8 cellular contexts compared by ENCODE assay signal in the genomic region with DNA sequence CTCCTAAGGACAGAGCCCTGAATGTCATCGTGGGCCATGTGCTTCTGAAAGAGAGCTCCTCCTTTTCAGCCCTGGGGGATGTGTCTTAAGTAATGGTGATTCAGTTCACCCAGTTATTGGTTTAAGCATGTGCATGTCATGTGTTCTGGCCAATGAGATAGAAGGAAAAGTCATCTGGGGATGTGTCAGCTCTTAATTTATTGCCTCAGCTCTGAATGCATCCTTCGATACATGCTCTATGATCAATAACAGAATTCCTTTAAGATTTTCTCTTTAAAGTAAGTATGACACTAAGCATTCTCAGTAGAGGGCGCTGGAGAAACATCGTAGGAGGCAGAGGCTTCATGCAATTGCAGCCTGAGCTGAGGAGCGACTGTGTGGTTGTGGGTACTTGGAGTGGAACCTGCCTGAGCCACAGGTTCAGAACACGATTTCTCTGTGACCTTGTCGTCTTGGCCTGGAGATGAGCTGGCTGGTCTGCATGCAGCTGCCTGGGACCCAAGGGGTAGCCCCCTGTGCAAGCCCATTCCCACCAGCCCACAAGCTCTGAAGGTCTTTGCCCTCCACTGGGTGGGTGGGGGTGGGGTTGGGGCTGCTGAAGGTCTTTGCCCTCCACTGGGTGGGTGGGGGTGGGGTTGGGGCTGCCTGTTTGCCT.
DNase-seq lines count a peak whose midpoint lies in the region; ATAC-seq, FAIRE-seq and TF ChIP-seq lines count a peak whose summit lies in the region.

No MANE protein-coding gene starts in this region.

- peak; percentile 66 for DNase-seq in AG20443 (ENCODE audit: low spot score)
- peak; percentile 32 for DNase-seq in GM18507 (ENCODE audit: extremely low spot score, insufficient read length, low read depth)
- peak; percentile 14 for DNase-seq in NCI-H1694 treated with DMSO at 0.1 percent for 48 hours (lab: John Stamatoyannopoulos, UW)
- peak; percentile 33 for DNase-seq in activated CD8-positive, alpha-beta T cell treated with anti-CD3 and anti-CD28 coated beads for 36 hours
- DNase-seq in hippocampal formation (lab: John Stamatoyannopoulos, UW) = peak; percentile 27 to 40
- DNase-seq in stromal cell of bone marrow (ENCODE audit: low read depth) = peak; percentile 52
- DNase-seq in activated CD8-positive, alpha-beta memory T cell treated with anti-CD3 and anti-CD28 coated beads, Interleukin-2, amount 10 ng/mL, durations not matched to agents 7 days and 5 days = no peak

- H3K27ac Mint-ChIP-seq in activated CD8-positive, alpha-beta T cell treated with anti-CD3 and anti-CD28 coated beads for 36 hours = no peak overlapping the region
- no peak overlapping the region for H3K27ac Mint-ChIP-seq in activated CD8-positive, alpha-beta memory T cell treated with anti-CD3 and anti-CD28 coated beads, Interleukin-2, amount 10 ng/mL, durations not matched to agents 7 days and 5 days

- CTCF ChIA-PET in activated CD8-positive, alpha-beta T cell treated with anti-CD3 and anti-CD28 coated beads for 36 hours (lab: Charles Lee) = interaction anchor here (0.9 to 1.3 kb wide), 5 partner anchors 11 to 473 kb away, joined by 3 to 4 read pairs (median 3); no protein-coding TSS in a partner anchor
- CTCF ChIA-PET in activated CD8-positive, alpha-beta memory T cell treated with anti-CD3 and anti-CD28 coated beads, Interleukin-2, amount 10 ng/mL, durations not matched to agents 7 days and 5 days (lab: Charles Lee) = interaction anchor here (1.0 kb wide), 1 partner anchor 876 kb away, joined by 3 read pairs; no protein-coding TSS in a partner anchor

- POLR2A ChIA-PET in activated CD8-positive, alpha-beta T cell treated with anti-CD3 and anti-CD28 coated beads for 36 hours (lab: Charles Lee) = no interaction called here

- peak; percentile 87 for ATAC-seq in HG02885 (IDR thresholded peaks at IDR 0.05; ENCODE audit: poor library complexity, unreplicated experiment)
- peak; percentile 37 for ATAC-seq in activated CD8-positive, alpha-beta T cell treated with anti-CD3 and anti-CD28 coated beads for 36 hours
- no peak for ATAC-seq in activated CD8-positive, alpha-beta memory T cell treated with anti-CD3 and anti-CD28 coated beads, Interleukin-2, amount 10 ng/mL, durations not matched to agents 7 days and 5 days

- intact Hi-C loops in activated CD8-positive, alpha-beta T cell treated with anti-CD3 and anti-CD28 coated beads for 36 hours (cut with micrococcal nuclease) = no loop called here

- TF ChIP-seq CTCF in activated CD8-positive, alpha-beta T cell treated with anti-CD3 and anti-CD28 coated beads for 36 hours (IDR thresholded peaks at IDR 0.05) = peak; percentile 30

- FAIRE-seq in GM18507 (lab: Jason Lieb, UNC) = peak; percentile 21

- H3K27me3 Mint-ChIP-seq in activated CD8-positive, alpha-beta T cell treated with anti-CD3 and anti-CD28 coated beads for 36 hours = peaks cover 8% of the 10 kb centered on the region
- peaks cover 6% of the 10 kb centered on the region for H3K27me3 Mint-ChIP-seq in activated CD8-positive, alpha-beta memory T cell treated with anti-CD3 and anti-CD28 coated beads, Interleukin-2, amount 10 ng/mL, durations not matched to agents 7 days and 5 days

- H3K4me3 Mint-ChIP-seq in activated CD8-positive, alpha-beta T cell treated with anti-CD3 and anti-CD28 coated beads for 36 hours = no peak overlapping the region
- no peak overlapping the region for H3K4me3 Mint-ChIP-seq in activated CD8-positive, alpha-beta memory T cell treated with anti-CD3 and anti-CD28 coated beads, Interleukin-2, amount 10 ng/mL, durations not matched to agents 7 days and 5 days

- H3K36me3 Mint-ChIP-seq in activated CD8-positive, alpha-beta T cell treated with anti-CD3 and anti-CD28 coated beads for 36 hours (ENCODE audit: low read depth) = no peaks in the 10 kb centered on the region
- H3K36me3 Mint-ChIP-seq in activated CD8-positive, alpha-beta memory T cell treated with anti-CD3 and anti-CD28 coated beads, Interleukin-2, amount 10 ng/mL, durations not matched to agents 7 days and 5 days = no peaks in the 10 kb centered on the region

- H3K9me3 Mint-ChIP-seq in activated CD8-positive, alpha-beta T cell treated with anti-CD3 and anti-CD28 coated beads for 36 hours = no peaks in the 10 kb centered on the region
- no peaks in the 10 kb centered on the region for H3K9me3 Mint-ChIP-seq in activated CD8-positive, alpha-beta memory T cell treated with anti-CD3 and anti-CD28 coated beads, Interleukin-2, amount 10 ng/mL, durations not matched to agents 7 days and 5 days (ENCODE audit: low read depth)

- no peaks in the 10 kb centered on the region for H3K4me1 Mint-ChIP-seq in activated CD8-positive, alpha-beta T cell treated with anti-CD3 and anti-CD28 coated beads for 36 hours (ENCODE audit: low read depth)
- no peaks in the 10 kb centered on the region for H3K4me1 Mint-ChIP-seq in activated CD8-positive, alpha-beta memory T cell treated with anti-CD3 and anti-CD28 coated beads, Interleukin-2, amount 10 ng/mL, durations not matched to agents 7 days and 5 days
